In genomic region chr13:30451476-30451875, GRCh38 we compare ENCODE assay signal across 4 cellular contexts. TPM values are rescaled to one million over a fixed set of nuclear protein-coding genes. Genes with fewer than 3 reads are reported as not detected.
"Had no signal": no experiment of that assay in that cellular context is flagged by ENCODE, and none has a peak within 500 bp of the region (broad histone marks: within the 10 kb centered on the region; RNA-seq: fewer than 3 reads in every experiment).

No MANE protein-coding gene starts in this region.

RNA-seq across cellular contexts. Expression of gene UBE2L5, which starts 29.2 kb away (rescaled TPM):
- total RNA-seq: LHCN-M2, M059J, MCF 10A, NCI-H460 had no signal
